Comparison of ENCODE assay signal across 4 cellular contexts in genomic region chr3:32652337-32653100, GRCh38. TPM values are rescaled to one million over a fixed set of nuclear protein-coding genes. Genes with fewer than 3 reads are reported as not detected.
DNase-seq lines count a peak whose midpoint lies in the region; ATAC-seq, FAIRE-seq and TF ChIP-seq lines count a peak whose summit lies in the region.
"Not testable (repeated sequence)": the region's sequence is repeated elsewhere in the genome, so short reads cannot be mapped to it uniquely, and the experiment has no call there.

No MANE protein-coding gene starts in this region.

- H3K27ac ChIP-seq in K562 (ENCODE audit: extremely low read depth, low read depth, low read length): not testable (repeated sequence)

- WGBS in K562 (ENCODE audit: insufficient coverage, low coverage, missing lambda C conversion rate): 6% methylated on average over 9 of the region's 9 CpGs

- H3K4me2 ChIP-seq in K562 (ENCODE audit: insufficient read depth, low read length): not testable (repeated sequence)

- not testable (repeated sequence) for H3K9me3 Mint-ChIP-seq in WTC11

- H3K36me3 Mint-ChIP-seq in WTC11: not testable (repeated sequence)

- not testable (repeated sequence) for H3K9me3 ChIP-seq in K562 (replicated peaks; ENCODE audit: control insufficient read depth, insufficient read depth, low read depth, low read length)

- not testable (repeated sequence) for DNase-seq in WTC11 (ENCODE audit: low spot score); K562 (ENCODE audit: extremely low read depth in 1 of 4, low spot score in 3 of 4)
- DNase-seq in head of caudate nucleus (peak in 34 of 42 donors; percentile 9 to 75 (median 33)), putamen (ENCODE audit: low spot score) (peak; percentile 12)

- POLR2A ChIA-PET in WTC11 (lab: Charles Lee): interaction anchor here (0.6 kb wide), 1 partner anchor 146 kb away, joined by 3 read pairs; no protein-coding TSS in a partner anchor
- POLR2A ChIA-PET in K562 (lab: Yijun Ruan, JAX): not testable (repeated sequence)

- BruUV-seq in K562 (replicated peaks; lab: Mats Ljungman, UMichigan): not testable (repeated sequence)

- H2AFZ ChIP-seq in K562 (ENCODE audit: low read depth, low read length): not testable (repeated sequence)

- not testable (repeated sequence) for H4K20me1 ChIP-seq in K562 (replicated peaks; ENCODE audit: control insufficient read depth, insufficient read depth, low read length)

- not testable (repeated sequence) for H3K36me3 ChIP-seq in K562 (ENCODE audit: control insufficient read depth, insufficient read depth, low read length)

- not testable (repeated sequence) for H3K4me1 ChIP-seq in K562 (replicated peaks in 1 of 2; ENCODE audit: control insufficient read depth in 2 of 2, insufficient read depth in 2 of 2, low read length in 2 of 2)

- CTCF ChIA-PET in WTC11 (lab: Charles Lee): interaction anchor here (1.3 to 1.8 kb wide), 2 partner anchors 143 to 185 kb away, joined by 4 to 8 read pairs; no protein-coding TSS in a partner anchor
- CTCF ChIA-PET in K562 (lab: Yijun Ruan, JAX; ENCODE audit: low intra/inter-chr PET ratio): interaction anchor here (0.6 to 1.1 kb wide), 2 partner anchors 12 to 86 kb away, joined by 5 to 7 read pairs; no protein-coding TSS in a partner anchor

- intact Hi-C loops in K562 (cut with micrococcal nuclease); head of caudate nucleus (cut with DNase I): not testable (repeated sequence)

- TF ChIP-seq RAD21 in K562 (CRISPR knock-in tag; conservative IDR thresholded peaks at IDR 0.05 in 1 of 2, IDR thresholded peaks at IDR 0.05 in 1 of 2): not testable (repeated sequence)

- not testable (repeated sequence) for TF ChIP-seq EP300 in K562 (IDR thresholded peaks at IDR 0.05; ENCODE audit: low read length)

- not testable (repeated sequence) for TF ChIP-seq CTCF in WTC11 (IDR thresholded peaks at IDR 0.05); K562 (IDR thresholded peaks at IDR 0.05 in 2 of 3, conservative IDR thresholded peaks at IDR 0.05 in 1 of 3; ENCODE audit: insufficient read depth in 2 of 3, low read depth in 1 of 3, low read length in 3 of 3)

- not testable (repeated sequence) for H3K9ac ChIP-seq in K562 (ENCODE audit: insufficient read depth in 1 of 2, low read depth in 2 of 2, low read length in 2 of 2)

- H3K79me2 ChIP-seq in K562 (ENCODE audit: control insufficient read depth, insufficient read depth, low read length): not testable (repeated sequence)

- not testable (repeated sequence) for H3K4me3 ChIP-seq in K562

- H3K27me3 Mint-ChIP-seq in WTC11 (ENCODE audit: low read depth): not testable (repeated sequence)

- not testable (repeated sequence) for ATAC-seq in WTC11, K562

- FAIRE-seq in K562 (lab: Jason Lieb, UNC): not testable (repeated sequence)

- not testable (repeated sequence) for TF ChIP-seq POLR2A in K562 (conservative IDR thresholded peaks at IDR 0.05)

- in situ Hi-C loops in K562 (cut with MboI): not testable (repeated sequence)

- not testable (repeated sequence) for H3K9me1 ChIP-seq in K562 (ENCODE audit: control insufficient read depth, insufficient read depth, low read length)

- H3K4me1 Mint-ChIP-seq in WTC11: not testable (repeated sequence)

- peaks cover 7 to 13% of the 10 kb centered on the region in 2 experiments for H3K27me3 ChIP-seq in K562 (ENCODE audit: control insufficient read depth in 2 of 2, insufficient read depth in 2 of 2, low read length in 2 of 2)

- H3K4me3 Mint-ChIP-seq in WTC11: not testable (repeated sequence)

- not testable (repeated sequence) for H3K27ac Mint-ChIP-seq in WTC11

TF ChIP-seq in WTC11, 78 proteins besides CTCF, POLR2A, EP300 and RAD21:
- peak; percentile 68; the same call in 1 of the 2 replicates for TF ChIP-seq ZNF121 (CRISPR knock-in tag; IDR thresholded peaks at IDR 0.05)

TF ChIP-seq in K562, 482 proteins besides CTCF, POLR2A, EP300 and RAD21:
- TF ChIP-seq ZNF121 (CRISPR knock-in tag; conservative IDR thresholded peaks at IDR 0.05): peak; percentile 79

RNA-seq across cellular contexts. Expression of gene CNOT10, which starts 32.5 kb away (rescaled TPM):
- total RNA-seq in WTC11 (2021) (37.5 to 40.0 TPM (median 38.7 TPM) in 3 replicates), K562 (2014; rRNA removed) (74.1 and 81.9 TPM in 2 replicates), K562 (2014; rRNA removed; fragmentation: Illumina TruSeq; extraction: Trizol) (100 and 101 TPM in 2 replicates), K562 (2015; rRNA removed; fragmentation: Illumina TruSeq; extraction: Trizol) (74.6 and 75.2 TPM in 2 replicates), K562 (2021) (91.7 and 102 TPM in 2 replicates)
- 123 and 357 TPM in 2 replicates for total RNA-seq in K562 (2011; cell fraction: chromatin; rRNA removed; ENCODE audit: low replicate concordance)
- total RNA-seq in K562 (2011; cell fraction: nucleolus; rRNA removed): 80.2 and 91.3 TPM in 2 replicates
- total RNA-seq in K562 (2011; cell fraction: nucleoplasm; rRNA removed): 134 and 162 TPM in 2 replicates
- polyA plus RNA-seq in K562 (2011; rRNA removed) (106 and 114 TPM in 2 replicates), K562 (2014; fragmentation: Illumina TruSeq; extraction: Trizol) (87.0 and 111 TPM in 2 replicates), K562 (2014; fragmentation: Nextera tagmentation; extraction: Ambion mirVana) (10 to 100 TPM; 35.7 to 52.2 TPM), K562 (2014; rRNA removed) (74.3 and 101 TPM in 2 replicates)
- polyA plus RNA-seq in K562 (2011; cell fraction: cytosol; rRNA removed): 78.3 and 108 TPM in 2 replicates
- 46.6 and 68.4 TPM in 2 replicates for polyA plus RNA-seq in K562 (2011; cell fraction: nucleus; rRNA removed)
- polyA plus RNA-seq in K562 (2012): 50.0 and 65.9 TPM in 2 replicates
- polyA minus RNA-seq in K562 (2011; rRNA and poly(A)+ RNA removed): 134 and 158 TPM in 2 replicates
- polyA minus RNA-seq in K562 (2011; cell fraction: cytosol; rRNA and poly(A)+ RNA removed): 56.0 and 69.2 TPM in 2 replicates
- 44.8 and 79.4 TPM in 2 replicates for polyA minus RNA-seq in K562 (2011; cell fraction: nucleus; rRNA and poly(A)+ RNA removed)
